Comparison of ENCODE assay signal across 17 cellular contexts in the genomic region with DNA sequence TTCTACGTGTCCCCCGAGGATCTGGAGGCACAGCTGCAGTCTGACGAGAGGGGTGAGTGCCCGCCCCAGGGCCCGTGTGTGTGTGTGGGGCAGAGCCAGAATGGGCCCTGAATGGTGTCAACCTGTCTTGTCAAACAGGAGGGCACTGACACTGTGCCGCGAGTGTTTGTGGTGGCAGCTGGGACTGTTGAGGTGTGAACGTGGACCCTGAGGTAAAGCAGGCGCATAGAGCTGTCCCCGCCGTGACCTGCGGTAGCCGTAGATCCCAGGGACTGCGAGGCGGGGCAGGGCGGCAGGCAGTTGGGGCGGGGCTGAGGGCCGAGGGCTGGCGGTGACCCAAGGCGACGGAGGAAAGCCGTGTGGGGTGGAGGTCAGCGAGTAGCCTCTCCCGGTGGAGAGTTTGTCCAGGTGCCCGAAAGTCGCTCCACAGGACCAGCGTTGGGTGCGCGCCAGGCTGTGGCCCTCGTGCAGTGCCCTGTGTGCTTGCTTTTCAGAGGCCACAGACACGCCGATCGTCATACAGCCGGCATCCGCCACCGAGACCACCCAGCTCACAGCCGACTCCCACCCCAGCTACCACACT.
"Had no signal": no experiment of that assay in that cellular context is flagged by ENCODE, and none has a peak within 500 bp of the region (broad histone marks: within the 10 kb centered on the region; RNA-seq: fewer than 3 reads in every experiment).

No MANE protein-coding gene starts in this region.

- H3K4me1 ChIP-seq: body of pancreas, colonic mucosa had no signal

- H3K4me3 ChIP-seq: adrenal gland, body of pancreas, colonic mucosa, esophagus muscularis mucosa, skin epidermis had no signal

- H3K27ac ChIP-seq: adrenal gland, body of pancreas, colonic mucosa, esophagus muscularis mucosa, neutrophil, skin epidermis had no signal

- H3K27me3 ChIP-seq: adrenal gland, body of pancreas, colonic mucosa, esophagus muscularis mucosa, neutrophil had no signal

- H3K9me3 ChIP-seq: adrenal gland, body of pancreas, colonic mucosa, esophagus muscularis mucosa, neutrophil had no signal

- ATAC-seq: body of pancreas; naive thymus-derived CD4-positive, alpha-beta T cell; T-cell had no signal

- DNase-seq: activated CD4-positive, alpha-beta T cell treated with anti-CD3 and anti-CD28 coated beads for 1 hour; activated CD4-positive, alpha-beta T cell treated with anti-CD3 and anti-CD28 coated beads, Interleukin-2, amount 50 U/mL, for 4 hours; activated T-cell treated with anti-CD3 and anti-CD28 coated beads for 4 hours; adrenal gland; central memory CD4-positive, alpha-beta T cell; colonic mucosa; hypothalamus; naive thymus-derived CD4-positive, alpha-beta T cell; retina; stimulated activated CD4-positive, alpha-beta T cell treated with anti-CD3 and anti-CD28 coated beads, Interleukin-4, amount 100 ng/mL, for 24 hours; stimulated activated naive CD4-positive, alpha-beta T cell treated with Interleukin-2 at 50 U/mL for 16 hours; T-cell; trophoblast cell had no signal
